In the genomic region with DNA sequence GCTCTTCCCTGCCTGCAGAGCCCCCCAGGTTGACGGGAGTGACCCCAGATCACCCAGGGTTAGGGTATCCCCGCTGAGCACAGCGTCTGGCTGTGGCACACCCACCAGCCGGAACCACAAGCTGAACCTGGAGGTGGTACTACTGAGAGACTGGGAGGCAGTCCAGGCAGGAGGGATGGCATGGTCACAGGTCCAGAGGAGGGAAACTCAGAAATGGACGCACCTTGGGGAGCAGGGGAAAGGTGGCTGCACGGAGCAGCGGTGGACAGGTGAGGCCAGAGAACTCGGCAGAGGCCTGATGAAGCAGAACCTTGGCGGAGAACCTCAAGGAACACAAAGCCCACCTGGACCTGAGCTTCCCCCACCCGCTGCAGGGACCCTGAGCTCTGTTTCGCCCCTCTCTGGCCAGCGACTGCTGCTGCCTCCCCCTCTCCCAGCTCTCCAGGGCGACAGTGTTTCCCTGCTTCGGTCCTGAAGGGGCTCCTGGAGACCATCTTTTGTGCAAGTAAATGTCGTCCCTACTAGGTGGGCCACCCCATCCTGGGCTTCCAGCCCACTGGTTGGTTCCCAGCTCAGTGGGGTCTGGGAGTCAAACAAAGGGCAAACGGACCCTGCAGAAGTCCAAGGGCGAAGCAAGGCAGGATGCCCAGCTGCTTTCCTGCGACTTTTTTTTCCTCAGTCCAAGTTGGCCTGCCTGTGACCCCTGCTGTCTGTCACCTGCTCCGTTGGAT, we compare ENCODE assay signal across 2 cellular contexts.
TF ChIP-seq lines count a peak whose summit lies in the region.

No MANE protein-coding gene starts in this region.

TF ChIP-seq in HCT116, 20 proteins besides CTCF, POLR2A, EP300 and RAD21:
- TF ChIP-seq ZFX (IDR thresholded peaks at IDR 0.05), result no peak
- no peak for TF ChIP-seq EZH2 (IDR thresholded peaks at IDR 0.05)
- TF ChIP-seq YY1 (IDR thresholded peaks at IDR 0.05; ENCODE audit: extremely low read depth, insufficient replicate concordance, low read depth, low read length), result no peak
- TF ChIP-seq CEBPB (IDR thresholded peaks at IDR 0.05; ENCODE audit: low read depth), result no peak
- TF ChIP-seq, protein P1, sequence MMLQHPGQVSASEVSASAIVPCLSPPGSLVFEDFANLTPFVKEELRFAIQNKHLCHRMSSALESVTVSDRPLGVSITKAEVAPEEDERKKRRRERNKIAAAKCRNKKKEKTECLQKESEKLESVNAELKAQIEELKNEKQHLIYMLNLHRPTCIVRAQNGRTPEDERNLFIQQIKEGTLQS (IDR thresholded peaks at IDR 0.05), result no peak
- TF ChIP-seq SP1 (IDR thresholded peaks at IDR 0.05; ENCODE audit: low read depth), result no peak
- no peak for TF ChIP-seq JUND (IDR thresholded peaks at IDR 0.05)
- TF ChIP-seq FOSL1 (IDR thresholded peaks at IDR 0.05; ENCODE audit: low read depth), result no peak

TF ChIP-seq in H1, 55 proteins besides CTCF, POLR2A, EP300 and RAD21:
- TF ChIP-seq BACH1 (IDR thresholded peaks at IDR 0.05; ENCODE audit: low read length) (no peak), RNF2 (IDR thresholded peaks at IDR 0.05; ENCODE audit: borderline replicate concordance, low read depth, low read length, missing control alignments, poor library complexity, severe bottlenecking) (peak; percentile 42)
